Comparison of ENCODE assay signal across 20 cellular contexts in the genomic region with DNA sequence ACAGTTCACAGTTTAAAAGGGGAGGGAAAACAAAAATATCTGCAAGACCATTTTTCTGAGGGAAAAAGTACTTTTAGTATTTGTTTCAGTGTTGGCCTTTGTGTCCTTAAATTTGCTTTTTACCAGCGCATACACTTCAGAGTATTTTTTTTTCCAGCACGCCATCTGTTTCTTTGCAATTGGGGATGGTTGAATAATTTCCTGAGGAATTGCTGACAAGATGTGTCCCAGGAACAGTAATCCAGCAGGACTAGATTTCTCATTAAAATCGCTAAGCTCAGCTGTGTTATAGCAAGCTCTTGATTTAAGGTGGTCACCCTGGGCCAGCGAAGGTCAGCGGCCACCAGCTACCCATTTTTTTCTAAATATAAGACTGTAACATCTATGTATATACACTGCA.
A peak's percentile ranks its signal among the peaks of the same experiment; 100 is the strongest.
DNase-seq lines count a peak whose midpoint lies in the region; TF ChIP-seq lines count a peak whose summit lies in the region.
"Had no signal": no experiment of that assay in that cellular context is flagged by ENCODE, and none has a peak within 500 bp of the region (broad histone marks: within the 10 kb centered on the region; RNA-seq: fewer than 3 reads in every experiment).

No MANE protein-coding gene starts in this region.

- H3K36me3 Mint-ChIP-seq in nephron progenitor cell (ENCODE audit: low read depth): no peaks in the 10 kb centered on the region
- H3K36me3 Mint-ChIP-seq: CD4-positive, alpha-beta memory T cell; T-cell had no signal

- H3K79me2 ChIP-seq in PC-9 (ENCODE audit: low read depth): no peaks in the 10 kb centered on the region

- CTCF ChIA-PET in PC-9 (lab: Charles Lee): no interaction called here

- H3K36me3 ChIP-seq in PC-9 (ENCODE audit: low read depth): no peaks in the 10 kb centered on the region

- H3K9me3 ChIP-seq in PC-9 (ENCODE audit: insufficient read depth, low read depth): no peaks in the 10 kb centered on the region
- H3K9me3 ChIP-seq: Caco-2 had no signal

- no peaks in the 10 kb centered on the region for H3F3A ChIP-seq in PC-9 (ENCODE audit: insufficient read depth, low read depth)

- intact Hi-C loops in PC-9 (cut with micrococcal nuclease; ENCODE audit: unreplicated experiment): no loop called here

- H3K27me3 ChIP-seq in PC-9 (ENCODE audit: insufficient read depth, low read depth): no peaks in the 10 kb centered on the region

- H3K9me2 ChIP-seq in PC-9 (ENCODE audit: insufficient read depth): no peaks in the 10 kb centered on the region

- POLR2A ChIA-PET in PC-9 (lab: Charles Lee; ENCODE audit: unreplicated experiment): no interaction called here

- no peak overlapping the region for H3K4me2 ChIP-seq in PC-9

- H3K4me3 Mint-ChIP-seq in nephron progenitor cell: no peak overlapping the region
- H3K4me3 Mint-ChIP-seq: CD4-positive, alpha-beta memory T cell; T-cell had no signal

- no peak for TF ChIP-seq CTCF in PC-9 (conservative IDR thresholded peaks at IDR 0.05)
- TF ChIP-seq CTCF in nephron progenitor cell (IDR thresholded peaks at IDR 0.05): no peak

- H3K4me1 ChIP-seq in PC-9 (replicated peaks; ENCODE audit: insufficient read depth): no peaks in the 10 kb centered on the region
- H3K4me1 ChIP-seq: Caco-2 had no signal

- H3K4me3 ChIP-seq in PC-9: no peak overlapping the region
- H3K4me3 ChIP-seq: GM23248 had no signal

- H4K20me1 ChIP-seq in PC-9 (ENCODE audit: insufficient read depth): no peaks in the 10 kb centered on the region

- peaks cover 4% of the 10 kb centered on the region for H3K9me3 Mint-ChIP-seq in nephron progenitor cell
- H3K9me3 Mint-ChIP-seq: T-cell had no signal

- no peak overlapping the region for H3K27ac Mint-ChIP-seq in nephron progenitor cell
- H3K27ac Mint-ChIP-seq: CD4-positive, alpha-beta memory T cell; T-cell had no signal

- peaks cover 5% of the 10 kb centered on the region for H3K4me1 Mint-ChIP-seq in nephron progenitor cell
- H3K4me1 Mint-ChIP-seq: CD4-positive, alpha-beta memory T cell; T-cell had no signal

- H3K27me3 Mint-ChIP-seq in nephron progenitor cell (ENCODE audit: low read depth, poor library complexity): no peaks in the 10 kb centered on the region

- H2AFZ ChIP-seq in PC-9: no peak overlapping the region
- H2AFZ ChIP-seq: GM23248 had no signal

- BruUV-seq in PC-9 (replicated peaks; lab: Mats Ljungman, UMichigan): no TSS peak

- no peak overlapping the region for H3K27ac ChIP-seq in PC-9
- H3K27ac ChIP-seq: GM23248, RWPE1 had no signal

- DNase-seq in NCI-H1694 (lab: John Stamatoyannopoulos, UW): peak; percentile 81
- DNase-seq in NCI-H446 (lab: John Stamatoyannopoulos, UW): peak; percentile 49 to 71
- DNase-seq in cerebellum (ENCODE audit: low spot score): peak; percentile 12
- peak; percentile 58 for DNase-seq in superior temporal gyrus (ENCODE audit: extremely low spot score)
- DNase-seq in NCI-H187 (lab: John Stamatoyannopoulos, UW): no peak
- no peak for DNase-seq in PC-9
- no peak for DNase-seq in nephron progenitor cell
- DNase-seq: Caco-2; CD4-positive, alpha-beta memory T cell; DMS79 treated with DMSO at 0.1 percent for 48 hours; GM23248; H7; NCI-H1048; NCI-H1417; NCI-H187 treated with DMSO at 0.1 percent for 48 hours; NCI-H510A treated with DMSO at 0.1 percent for 48 hours; NCI-H748 treated with DMSO at 0.1 percent for 48 hours; SHP77; T-cell had no signal

Comparison
In these comparisons a context has a peak if more than half of its experiments do, and no peak if none do; other contexts are left out.
1. DNase-seq: peak in NCI-H1694 (single experiment), NCI-H446 (2 of 2), cerebellum (single experiment) and superior temporal gyrus (single experiment); none in NCI-H187 (0 of 2), PC-9 (0 of 2) and nephron progenitor cell (single experiment).